In the genomic region with DNA sequence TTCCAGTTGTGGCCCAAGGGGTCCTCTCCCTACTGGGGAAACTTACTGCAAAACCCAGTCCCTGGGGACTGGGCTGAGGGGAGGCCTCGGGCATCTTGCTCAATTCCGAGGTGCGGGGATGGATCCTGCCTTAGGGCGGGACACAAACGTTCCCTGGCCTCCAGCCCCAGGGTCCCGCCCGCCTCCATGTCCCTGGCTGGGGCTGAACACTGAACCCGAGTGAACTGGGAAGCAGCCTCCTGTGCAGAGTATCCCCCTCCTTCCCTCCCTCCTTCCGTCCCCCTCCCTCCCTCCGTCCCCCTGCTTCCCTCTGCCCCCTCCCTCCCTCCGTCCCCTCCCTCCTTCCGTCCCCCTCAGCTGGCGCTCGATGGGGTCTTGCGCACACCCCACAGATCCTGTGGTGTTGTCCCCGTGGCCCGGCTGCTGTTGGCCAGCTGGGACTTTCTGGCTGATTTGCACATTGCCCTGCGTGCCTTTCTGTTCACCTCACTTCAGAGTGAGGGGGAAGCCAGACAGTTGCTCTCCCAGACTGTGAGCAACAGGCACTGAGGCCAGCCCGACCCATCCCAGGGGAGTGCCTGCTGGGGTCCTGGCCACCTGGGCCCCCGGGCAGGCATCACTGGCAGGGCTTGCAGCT, we compare ENCODE assay signal across 8 cellular contexts. TPM values are rescaled to one million over a fixed set of nuclear protein-coding genes. Genes with fewer than 3 reads are reported as not detected.
DNase-seq lines count a peak whose midpoint lies in the region; ATAC-seq and TF ChIP-seq lines count a peak whose summit lies in the region.

No MANE protein-coding gene starts in this region.

- H3K27me3 ChIP-seq in right atrium auricular region (no peaks in the 10 kb centered on the region), skeletal muscle tissue (ENCODE audit: control insufficient read depth in 3 of 3, insufficient read depth in 3 of 3, low read length in 3 of 3) (no peaks in the 10 kb centered on the region)

- H3K27ac ChIP-seq in right atrium auricular region, result peak overlapping the region; percentile 59 to 66
- H3K27ac ChIP-seq in skeletal muscle tissue (ENCODE audit: low read depth, low read length), result peak overlapping the region; percentile 54

- H3K9ac ChIP-seq in skeletal muscle tissue (ENCODE audit: low read depth in 1 of 3, low read length in 3 of 3), result peak overlapping the region; percentile 20 to 40 (median 38)

- no peak for ATAC-seq in GM19452 (IDR thresholded peaks at IDR 0.05; ENCODE audit: unreplicated experiment)

- no peak for TF ChIP-seq CTCF in GM10266 (IDR thresholded peaks at IDR 0.05; ENCODE audit: control insufficient read depth, insufficient read depth, low read depth, missing control alignments)
- TF ChIP-seq CTCF in right atrium auricular region (IDR thresholded peaks at IDR 0.05), result no peak

- DNase-seq in GM10266 (ENCODE audit: extremely low spot score) (peak; percentile 67), astrocyte of the hippocampus (ENCODE audit: low read depth, low spot score) (peak; percentile 60), right atrium auricular region (ENCODE audit: low spot score) (peak; percentile 80), OCI-M2 (lab: John Stamatoyannopoulos, UW; ENCODE audit: unreplicated experiment) (no peak), dedifferentiated amniotic fluid mesenchymal stem cell (ENCODE audit: extremely low spot score) (no peak)
- no peak for DNase-seq in activated effector memory CD4-positive, alpha-beta T cell treated with Interleukin-2 at 50 U/mL for 16 hours

- no peak overlapping the region for H3K4me3 ChIP-seq in right atrium auricular region
- H3K4me3 ChIP-seq in skeletal muscle tissue (ENCODE audit: low read length in 3 of 3), result no peak overlapping the region

- H3K36me3 ChIP-seq in right atrium auricular region, result peaks cover 4% of the 10 kb centered on the region
- peaks cover 0 to 4% (median 1%) of the 10 kb centered on the region in 3 donors for H3K36me3 ChIP-seq in skeletal muscle tissue (ENCODE audit: control insufficient read depth in 3 of 3, insufficient read depth in 3 of 3, low read length in 3 of 3)

- H3K4me1 ChIP-seq in right atrium auricular region (peaks cover 0 to 56% of the 10 kb centered on the region in 2 donors), skeletal muscle tissue (ENCODE audit: control insufficient read depth in 3 of 3, insufficient read depth in 3 of 3, low read length in 3 of 3) (peaks cover 37 to 50% (median 42%) of the 10 kb centered on the region in 3 donors)

- H3K9me3 ChIP-seq in right atrium auricular region (no peaks in the 10 kb centered on the region), skeletal muscle tissue (ENCODE audit: control insufficient read depth in 3 of 3, low read length in 3 of 3) (no peaks in the 10 kb centered on the region)

RNA-seq across cellular contexts. Expression of gene TRAF7, which starts 5.5 kb away (rescaled TPM):
- 10 to 100 TPM; 16.1 to 27.0 TPM for total RNA-seq in right atrium auricular region
- total RNA-seq in skeletal muscle tissue, result 24.0 TPM

RNA-seq across cellular contexts. Expression of gene RAB26, which starts 12.6 kb away (rescaled TPM):
- total RNA-seq in right atrium auricular region, result 1 to 10 TPM in 1 of 2 donors, under 1 TPM in 1; 0.31 to 1.4 TPM
- not detected for total RNA-seq in skeletal muscle tissue

RNA-seq across cellular contexts. Expression of gene PKD1, which starts 25.3 kb away (rescaled TPM):
- total RNA-seq in right atrium auricular region (100 to 1,000 TPM; 218 to 276 TPM), skeletal muscle tissue (88.7 TPM)

RNA-seq across cellular contexts. Expression of gene CASKIN1, which starts 35.4 kb away (rescaled TPM):
- total RNA-seq in right atrium auricular region (1 to 10 TPM; 3.5 to 4.3 TPM), skeletal muscle tissue (0.52 TPM)

RNA-seq across cellular contexts. Expression of gene MLST8, which starts 44.2 kb away (rescaled TPM):
- 10 to 100 TPM; 35.6 to 45.0 TPM for total RNA-seq in right atrium auricular region
- 7.8 TPM for total RNA-seq in skeletal muscle tissue

Comparison
In these comparisons a context has a peak if more than half of its experiments do, and no peak if none do; other contexts are left out.
1. DNase-seq: peak in GM10266 (single experiment), astrocyte of the hippocampus (single experiment) and right atrium auricular region (single experiment); none in activated effector memory CD4-positive, alpha-beta T cell treated with Interleukin-2 at 50 U/mL for 16 hours (single experiment), OCI-M2 (single experiment) and dedifferentiated amniotic fluid mesenchymal stem cell (single experiment).